ENCODE assay signal across 29 cellular contexts in genomic region chr7:30706316-30706715, GRCh38. TPM values are rescaled to one million over a fixed set of nuclear protein-coding genes. Genes with fewer than 3 reads are reported as not detected.
"Had no signal": no experiment of that assay in that cellular context is flagged by ENCODE, and none has a peak within 500 bp of the region (broad histone marks: within the 10 kb centered on the region; RNA-seq: fewer than 3 reads in every experiment).

No MANE protein-coding gene starts in this region.

- ATAC-seq: activated CD4-positive, alpha-beta T cell treated with anti-CD3 and anti-CD28 coated beads for 36 hours; activated CD4-positive, CD25-positive, alpha-beta regulatory T cell treated with anti-CD3 and anti-CD28 coated beads, Interleukin-2, amount 50 U/mL, for 24 hours; activated naive CD8-positive, alpha-beta T cell treated with anti-CD3 and anti-CD28 coated beads, Interleukin-2, amount 50 U/mL, for 24 hours; activated T-cell treated with anti-CD3 and anti-CD28 coated beads, Interleukin-2, amount 50 U/mL, for 4 hours; WTC11 had no signal

- DNase-seq: activated CD4-positive, alpha-beta T cell treated with anti-CD3 and anti-CD28 coated beads for 36 hours; activated CD4-positive, alpha-beta T cell treated with anti-CD3 and anti-CD28 coated beads, Interleukin-2, amount 10 ng/mL, durations not matched to agents 7 days and 5 days; activated CD4-positive, alpha-beta T cell treated with anti-CD3 and anti-CD28 coated beads, Interleukin-2, amount 50 U/mL, for 48 hours; activated CD8-positive, alpha-beta memory T cell treated with anti-CD3 and anti-CD28 coated beads, Interleukin-2, amount 50 U/mL, for 4 hours; activated effector memory CD4-positive, alpha-beta T cell treated with Interleukin-2 at 50 U/mL for 16 hours; activated naive CD4-positive, alpha-beta T cell treated with anti-CD3 and anti-CD28 coated beads, Interleukin-2, amount 10 ng/mL, durations not matched to agents 7 days and 5 days; activated naive CD8-positive, alpha-beta T cell treated with anti-CD3 and anti-CD28 coated beads, Interleukin-2, amount 50 U/mL, for 24 hours; activated T-cell treated with anti-CD3 and anti-CD28 coated beads for 4 hours; activated T-cell treated with anti-CD3 and anti-CD28 coated beads, Interleukin-2, amount 50 U/mL, for 4 hours; Kasumi-1; KG1; MG63; NCI-H1048; NCI-H1105 treated with DMSO at 0.1 percent for 48 hours; NCI-H1436; NCI-H1694; NCI-H1930; NCI-H345; NCI-H524 treated with DMSO at 0.1 percent for 48 hours; RPMI8226; SHP77 treated with DMSO at 0.1 percent for 48 hours; SK-N-SH; T-helper 9 cell had no signal

- H3K4me2 ChIP-seq: SK-N-SH had no signal

- H3K9ac ChIP-seq: SK-N-SH had no signal

- H3K36me3 ChIP-seq: MG63, Peyer's patch, SJSA1 had no signal

- H3K4me1 ChIP-seq: Peyer's patch, SJSA1 had no signal

- H3K27me3 ChIP-seq: MG63, Peyer's patch, SJSA1 had no signal

- H3K27ac ChIP-seq: Peyer's patch, SJSA1 had no signal

- H3K4me3 ChIP-seq: MG63, Peyer's patch, SJSA1 had no signal

- FAIRE-seq: TTC549 had no signal

- H3K9me3 ChIP-seq: MG63, Peyer's patch, SJSA1, SK-N-SH had no signal

RNA-seq across cellular contexts. Expression of gene CRHR2, which starts 24.1 kb away (rescaled TPM):
- total RNA-seq: activated CD4-positive, alpha-beta T cell treated with anti-CD3 and anti-CD28 coated beads for 36 hours; activated CD4-positive, alpha-beta T cell treated with anti-CD3 and anti-CD28 coated beads, Interleukin-2, amount 10 ng/mL, durations not matched to agents 7 days and 5 days; activated T-cell treated with anti-CD3 and anti-CD28 coated beads, Interleukin-2, amount 50 U/mL, for 4 hours; NCI-H460; Peyer's patch; SJSA1 had no signal
- polyA plus RNA-seq: SK-N-SH had no signal

RNA-seq across cellular contexts. Expression of gene INMT, which starts 45.6 kb away (rescaled TPM):
- total RNA-seq: NCI-H460 had no signal
- polyA plus RNA-seq: SK-N-SH had no signal
